Comparison of ENCODE assay signal across 14 cellular contexts in genomic region chr3:5162102-5162501, GRCh38. TPM values are rescaled to one million over a fixed set of nuclear protein-coding genes. Genes with fewer than 3 reads are reported as not detected.
DNase-seq lines count a peak whose midpoint lies in the region; ATAC-seq and TF ChIP-seq lines count a peak whose summit lies in the region.
"Had no signal": no experiment of that assay in that cellular context is flagged by ENCODE, and none has a peak within 500 bp of the region (broad histone marks: within the 10 kb centered on the region; RNA-seq: fewer than 3 reads in every experiment).

No MANE protein-coding gene starts in this region.

- H3K36me3 Mint-ChIP-seq in activated T-helper 17 cell treated with anti-CD3 and anti-CD28 coated beads, Interleukin-2, amount 50 U/mL, for 72 hours (ENCODE audit: low read depth): peaks cover 7% of the 10 kb centered on the region

- DNase-seq in heart left ventricle (no peak), right atrium auricular region (ENCODE audit: low spot score) (no peak), islet precursor cell (peak; percentile 78), NCI-H1694 treated with DMSO at 0.1 percent for 48 hours (lab: John Stamatoyannopoulos, UW) (no peak), C1 segment of cervical spinal cord (lab: John Stamatoyannopoulos, UW) (no peak), DMS 273 treated with DMSO at 0.1 percent for 48 hours (lab: John Stamatoyannopoulos, UW) (no peak)
- DNase-seq in effector CD4-positive, alpha-beta T cell: no peak
- DNase-seq: anterior cingulate cortex, NCI-H774, WERI-Rb-1 had no signal

- TF ChIP-seq CTCF in heart left ventricle (IDR thresholded peaks at IDR 0.05): no peak
- no peak for TF ChIP-seq CTCF in right atrium auricular region (IDR thresholded peaks at IDR 0.05)

- no peak for TF ChIP-seq POLR2A in heart left ventricle (IDR thresholded peaks at IDR 0.05)

- no peaks in the 10 kb centered on the region for H3K27me3 ChIP-seq in heart left ventricle
- no peaks in the 10 kb centered on the region for H3K27me3 ChIP-seq in right atrium auricular region

- H3K4me1 Mint-ChIP-seq in activated T-helper 17 cell treated with anti-CD3 and anti-CD28 coated beads, Interleukin-2, amount 50 U/mL, for 72 hours: peaks cover 46% of the 10 kb centered on the region

- peak overlapping the region; percentile 89 for H3K27ac Mint-ChIP-seq in activated T-helper 17 cell treated with anti-CD3 and anti-CD28 coated beads, Interleukin-2, amount 50 U/mL, for 72 hours

- H3K4me3 ChIP-seq in heart left ventricle (no peak overlapping the region), right atrium auricular region (no peak overlapping the region)
- H3K4me3 ChIP-seq: K562, prostate gland had no signal

- H3K9me3 Mint-ChIP-seq in activated T-helper 17 cell treated with anti-CD3 and anti-CD28 coated beads, Interleukin-2, amount 50 U/mL, for 72 hours: no peaks in the 10 kb centered on the region

- H3K9me3 ChIP-seq in heart left ventricle: no peaks in the 10 kb centered on the region
- no peaks in the 10 kb centered on the region for H3K9me3 ChIP-seq in right atrium auricular region
- H3K9me3 ChIP-seq: prostate gland had no signal

- H3K4me3 Mint-ChIP-seq in activated T-helper 17 cell treated with anti-CD3 and anti-CD28 coated beads, Interleukin-2, amount 50 U/mL, for 72 hours: peak overlapping the region; percentile 44

- peak in 3 of 4 donors; percentile 48 to 74 (median 70) for ATAC-seq in heart left ventricle
- no peak for ATAC-seq in activated T-helper 17 cell treated with anti-CD3 and anti-CD28 coated beads, Interleukin-2, amount 50 U/mL, for 72 hours (replicated peaks)

- H3K36me3 ChIP-seq in heart left ventricle (no peaks in the 10 kb centered on the region), right atrium auricular region (no peaks in the 10 kb centered on the region)
- H3K36me3 ChIP-seq: prostate gland, WERI-Rb-1 had no signal

- WGBS in heart left ventricle, 4 donors: 21 to 57% (median 53%) methylated on average over 1 of the region's 1 CpG

- H3K4me1 ChIP-seq in heart left ventricle: peaks cover 1 to 66% (median 33%) of the 10 kb centered on the region in 12 donors
- H3K4me1 ChIP-seq in right atrium auricular region: peaks cover 0 to 38% of the 10 kb centered on the region in 2 donors
- H3K4me1 ChIP-seq: prostate gland had no signal

- intact Hi-C loops in heart left ventricle (cut with DNase I): no loop called here

- H3K27ac ChIP-seq in heart left ventricle: no peak overlapping the region
- H3K27ac ChIP-seq in right atrium auricular region: no peak overlapping the region
- H3K27ac ChIP-seq: C4-2B, prostate gland, WERI-Rb-1 had no signal

- H3K27me3 Mint-ChIP-seq in activated T-helper 17 cell treated with anti-CD3 and anti-CD28 coated beads, Interleukin-2, amount 50 U/mL, for 72 hours: no peaks in the 10 kb centered on the region

RNA-seq across cellular contexts. Expression of gene EDEM1, which starts 25.4 kb away (rescaled TPM):
- total RNA-seq in heart left ventricle (10 to 100 TPM in 5 of 9 donors, 1 to 10 TPM in 4; 6.8 to 24.6 (median 10.9) TPM), right atrium auricular region (10 to 100 TPM in 1 of 2 donors, 1 to 10 TPM in 1; 8.1 to 11.2 TPM)
- 1 to 10 TPM; 1.9 to 8.4 TPM for polyA plus RNA-seq in heart left ventricle
- total RNA-seq in activated T-helper 17 cell treated with anti-CD3 and anti-CD28 coated beads, Interleukin-2, amount 50 U/mL, for 72 hours: 100 to 1,000 TPM; 145 to 194 TPM

RNA-seq across cellular contexts. Expression of gene ARL8B, which starts 40.0 kb away (rescaled TPM):
- total RNA-seq in heart left ventricle (10 to 100 TPM; 43.5 to 77.1 (median 64.0) TPM), right atrium auricular region (10 to 100 TPM; 33.9 to 35.6 TPM)
- 100 to 1,000 TPM in 1 of 2 donors, 10 to 100 TPM in 1; 32.9 to 106 TPM for polyA plus RNA-seq in heart left ventricle
- 10 to 100 TPM; 48.2 to 60.9 TPM for total RNA-seq in activated T-helper 17 cell treated with anti-CD3 and anti-CD28 coated beads, Interleukin-2, amount 50 U/mL, for 72 hours

Comparison
In these comparisons a context has a peak if more than half of its experiments do, and no peak if none do; other contexts are left out.
1. RNA of gene EDEM1, which starts 25.4 kb away (total RNA-seq): 145 to 194 TPM in activated T-helper 17 cell treated with anti-CD3 and anti-CD28 coated beads, Interleukin-2, amount 50 U/mL, for 72 hours; 8.1 to 11.2 TPM in right atrium auricular region and 6.8 to 24.6 TPM in heart left ventricle; every median in the first group is over 4 times any median in the second.